2 cellular contexts compared by ENCODE assay signal in the genomic region with DNA sequence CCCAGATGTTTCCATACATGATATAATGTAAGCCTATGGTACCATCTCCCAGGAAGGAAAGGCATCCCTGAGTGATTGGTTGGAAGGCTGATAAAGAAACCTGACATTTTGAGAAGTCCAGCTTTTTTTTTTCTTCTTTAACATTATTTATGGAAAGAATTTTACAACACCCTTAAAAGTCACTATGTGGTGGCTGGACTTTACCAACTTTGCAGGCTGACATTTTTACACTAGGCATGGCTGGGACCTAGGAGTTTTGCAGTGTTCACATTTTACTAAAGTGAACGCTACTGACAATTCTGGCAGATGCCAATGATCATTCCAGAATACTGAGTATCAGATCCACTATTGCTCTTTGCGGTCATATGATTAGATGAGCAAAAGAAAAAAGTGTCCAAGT.
TF ChIP-seq lines count a peak whose summit lies in the region.

No MANE protein-coding gene starts in this region.

TF ChIP-seq in IMR-90, 13 proteins besides CTCF, POLR2A, EP300 and RAD21:
- TF ChIP-seq MAFK (IDR thresholded peaks at IDR 0.05; ENCODE audit: low read depth, low read length) (no peak), MAZ (IDR thresholded peaks at IDR 0.05; ENCODE audit: borderline replicate concordance, low read depth, low read length) (no peak), NFE2L2 (IDR thresholded peaks at IDR 0.05; ENCODE audit: low read depth, low read length) (no peak), CEBPB (IDR thresholded peaks at IDR 0.05; ENCODE audit: low read depth, low read length) (no peak), RCOR1 (IDR thresholded peaks at IDR 0.05; ENCODE audit: insufficient replicate concordance, low read length) (no peak), FOS (IDR thresholded peaks at IDR 0.05; ENCODE audit: low read depth, low read length) (no peak), CHD1 (IDR thresholded peaks at IDR 0.05; ENCODE audit: low read depth, low read length) (no peak), RFX5 (IDR thresholded peaks at IDR 0.05; ENCODE audit: low read depth, low read length) (no peak), MXI1 (IDR thresholded peaks at IDR 0.05; ENCODE audit: borderline replicate concordance, low read depth, low read length) (no peak), BHLHE40 (IDR thresholded peaks at IDR 0.05; ENCODE audit: low read depth, low read length) (no peak), SMC3 (IDR thresholded peaks at IDR 0.05; ENCODE audit: low read depth, low read length) (no peak)
- TF ChIP-seq, protein P1, sequence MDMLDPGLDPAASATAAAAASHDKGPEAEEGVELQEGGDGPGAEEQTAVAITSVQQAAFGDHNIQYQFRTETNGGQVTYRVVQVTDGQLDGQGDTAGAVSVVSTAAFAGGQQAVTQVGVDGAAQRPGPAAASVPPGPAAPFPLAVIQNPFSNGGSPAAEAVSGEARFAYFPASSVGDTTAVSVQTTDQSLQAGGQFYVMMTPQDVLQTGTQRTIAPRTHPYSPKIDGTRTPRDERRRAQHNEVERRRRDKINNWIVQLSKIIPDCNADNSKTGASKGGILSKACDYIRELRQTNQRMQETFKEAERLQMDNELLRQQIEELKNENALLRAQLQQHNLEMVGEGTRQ (IDR thresholded peaks at IDR 0.05; ENCODE audit: low read depth, low read length): no peak
- TF ChIP-seq, protein P2, sequence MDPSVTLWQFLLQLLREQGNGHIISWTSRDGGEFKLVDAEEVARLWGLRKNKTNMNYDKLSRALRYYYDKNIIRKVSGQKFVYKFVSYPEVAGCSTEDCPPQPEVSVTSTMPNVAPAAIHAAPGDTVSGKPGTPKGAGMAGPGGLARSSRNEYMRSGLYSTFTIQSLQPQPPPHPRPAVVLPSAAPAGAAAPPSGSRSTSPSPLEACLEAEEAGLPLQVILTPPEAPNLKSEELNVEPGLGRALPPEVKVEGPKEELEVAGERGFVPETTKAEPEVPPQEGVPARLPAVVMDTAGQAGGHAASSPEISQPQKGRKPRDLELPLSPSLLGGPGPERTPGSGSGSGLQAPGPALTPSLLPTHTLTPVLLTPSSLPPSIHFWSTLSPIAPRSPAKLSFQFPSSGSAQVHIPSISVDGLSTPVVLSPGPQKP (IDR thresholded peaks at IDR 0.05; ENCODE audit: borderline replicate concordance, low read depth, low read length): no peak

TF ChIP-seq in SK-N-SH treated with all-trans-retinoic acid at 6 μM for 48 hours, 23 proteins besides CTCF, POLR2A, EP300 and RAD21:
- TF ChIP-seq CSDC2 (CRISPR knock-in tag; IDR thresholded peaks at IDR 0.05) (no peak), BACH2 (CRISPR knock-in tag; IDR thresholded peaks at IDR 0.05; ENCODE audit: borderline replicate concordance) (no peak), RARB (CRISPR knock-in tag; IDR thresholded peaks at IDR 0.05) (no peak), ZNF8 (CRISPR knock-in tag; IDR thresholded peaks at IDR 0.05) (no peak), TCF4 (CRISPR knock-in tag; IDR thresholded peaks at IDR 0.05; ENCODE audit: borderline replicate concordance) (no peak), ZFP3 (CRISPR knock-in tag; IDR thresholded peaks at IDR 0.05) (no peak), PPARA (CRISPR knock-in tag; IDR thresholded peaks at IDR 0.05; ENCODE audit: borderline replicate concordance) (no peak)
- TF ChIP-seq, protein P3, sequence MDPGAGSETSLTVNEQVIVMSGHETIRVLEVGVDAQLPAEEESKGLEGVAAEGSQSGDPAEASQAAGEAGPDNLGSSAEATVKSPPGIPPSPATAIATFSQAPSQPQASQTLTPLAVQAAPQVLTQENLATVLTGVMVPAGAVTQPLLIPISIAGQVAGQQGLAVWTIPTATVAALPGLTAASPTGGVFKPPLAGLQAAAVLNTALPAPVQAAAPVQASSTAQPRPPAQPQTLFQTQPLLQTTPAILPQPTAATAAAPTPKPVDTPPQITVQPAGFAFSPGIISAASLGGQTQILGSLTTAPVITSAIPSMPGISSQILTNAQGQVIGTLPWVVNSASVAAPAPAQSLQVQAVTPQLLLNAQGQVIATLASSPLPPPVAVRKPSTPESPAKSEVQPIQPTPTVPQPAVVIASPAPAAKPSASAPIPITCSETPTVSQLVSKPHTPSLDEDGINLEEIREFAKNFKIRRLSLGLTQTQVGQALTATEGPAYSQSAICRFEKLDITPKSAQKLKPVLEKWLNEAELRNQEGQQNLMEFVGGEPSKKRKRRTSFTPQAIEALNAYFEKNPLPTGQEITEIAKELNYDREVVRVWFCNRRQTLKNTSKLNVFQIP (CRISPR knock-in tag; IDR thresholded peaks at IDR 0.05; ENCODE audit: borderline replicate concordance, low read depth): no peak
